ENCODE assay signal across 13 cellular contexts in the genomic region with DNA sequence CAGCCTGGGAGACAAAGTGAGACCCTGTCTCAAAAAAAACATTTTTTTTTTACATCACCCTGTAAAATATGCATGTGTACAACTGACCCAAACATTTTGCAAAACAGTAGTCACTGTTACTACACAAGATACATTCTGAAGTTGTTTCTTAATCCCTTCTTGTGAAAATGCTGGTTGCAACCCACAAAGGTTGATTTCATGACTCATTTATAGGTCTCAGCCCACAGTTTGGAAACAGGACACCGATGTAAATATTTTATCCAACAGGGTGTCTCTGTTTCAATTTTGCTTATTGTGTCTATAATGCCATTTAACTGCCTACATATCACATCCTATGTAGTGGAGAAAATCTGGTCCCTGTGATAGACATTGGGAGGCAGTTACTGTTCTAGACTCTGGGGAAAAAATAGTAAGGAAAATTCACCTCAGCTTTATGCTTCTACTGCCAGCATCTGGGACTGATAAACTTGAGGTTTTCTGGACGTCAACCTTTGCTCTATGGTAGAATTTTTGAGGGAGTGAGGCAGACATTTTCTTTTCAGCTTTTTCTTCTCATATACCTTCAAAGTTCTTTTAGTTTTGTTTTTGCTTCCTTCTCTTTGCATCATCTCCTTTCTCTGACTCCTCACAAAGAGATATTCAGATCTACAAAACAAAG. TPM values are rescaled to one million over a fixed set of nuclear protein-coding genes. Genes with fewer than 3 reads are reported as not detected.
DNase-seq lines count a peak whose midpoint lies in the region; ATAC-seq, FAIRE-seq and TF ChIP-seq lines count a peak whose summit lies in the region.
"Had no signal": no experiment of that assay in that cellular context is flagged by ENCODE, and none has a peak within 500 bp of the region (broad histone marks: within the 10 kb centered on the region; RNA-seq: fewer than 3 reads in every experiment).

No MANE protein-coding gene starts in this region.

- H3K27ac Mint-ChIP-seq in activated T-cell treated with anti-CD3 and anti-CD28 coated beads, Interleukin-2, amount 50 U/mL, for 72 hours, result peak overlapping the region; percentile 73
- peak overlapping the region; percentile 45 for H3K27ac Mint-ChIP-seq in stimulated activated effector memory CD8-positive, alpha-beta T cell treated with anti-CD3 and anti-CD28 coated beads, Interleukin-12 subunit alpha, Interleukin-12 subunit beta, amount 100 ng/mL, for 72 hours
- H3K27ac Mint-ChIP-seq: B cell had no signal

- peak in 1 of 2 donors; percentile 22 for DNase-seq in activated T-cell treated with anti-CD3 and anti-CD28 coated beads, Interleukin-2, amount 50 U/mL, for 72 hours
- DNase-seq in activated T-cell treated with anti-CD3 and anti-CD28 coated beads, Interleukin-2, amount 50 U/mL, for 1 hour, result no peak
- peak; percentile 42 for DNase-seq in RCC 7860 (ENCODE audit: low spot score)
- peak; percentile 46 for DNase-seq in bronchial epithelial cell (ENCODE audit: low read depth)
- no peak for DNase-seq in stimulated activated effector memory CD8-positive, alpha-beta T cell treated with anti-CD3 and anti-CD28 coated beads, Interleukin-12 subunit alpha, Interleukin-12 subunit beta, amount 100 ng/mL, for 72 hours (ENCODE audit: low spot score in 2 of 2)
- DNase-seq in SHP77 (lab: John Stamatoyannopoulos, UW), result no peak
- no peak for DNase-seq in KBM-7
- DNase-seq in MG63, result no peak
- DNase-seq: effector memory CD4-positive, alpha-beta T cell; substantia nigra had no signal

- H3K4me3 Mint-ChIP-seq in activated T-cell treated with anti-CD3 and anti-CD28 coated beads, Interleukin-2, amount 50 U/mL, for 72 hours, result peak overlapping the region; percentile 80 to 99
- H3K4me3 Mint-ChIP-seq in stimulated activated effector memory CD8-positive, alpha-beta T cell treated with anti-CD3 and anti-CD28 coated beads, Interleukin-12 subunit alpha, Interleukin-12 subunit beta, amount 100 ng/mL, for 72 hours, result peak overlapping the region; percentile 8
- H3K4me3 Mint-ChIP-seq: B cell had no signal

- H3K4me3 ChIP-seq in bronchial epithelial cell (ENCODE audit: low read depth, low read length) (no peak overlapping the region), MG63 (no peak overlapping the region)
- H3K4me3 ChIP-seq: SK-N-MC had no signal

- no peaks in the 10 kb centered on the region for H3K27me3 Mint-ChIP-seq in activated T-cell treated with anti-CD3 and anti-CD28 coated beads, Interleukin-2, amount 50 U/mL, for 72 hours (ENCODE audit: low read depth)

- ATAC-seq in activated T-cell treated with anti-CD3 and anti-CD28 coated beads, Interleukin-2, amount 50 U/mL, for 72 hours (replicated peaks in 1 of 2), result peak; percentile 45 to 52
- peak; percentile 40 for ATAC-seq in stimulated activated effector memory CD8-positive, alpha-beta T cell treated with anti-CD3 and anti-CD28 coated beads, Interleukin-12 subunit alpha, Interleukin-12 subunit beta, amount 100 ng/mL, for 72 hours

- H3K9me3 Mint-ChIP-seq in activated T-cell treated with anti-CD3 and anti-CD28 coated beads, Interleukin-2, amount 50 U/mL, for 72 hours, result no peaks in the 10 kb centered on the region
- no peaks in the 10 kb centered on the region for H3K9me3 Mint-ChIP-seq in stimulated activated effector memory CD8-positive, alpha-beta T cell treated with anti-CD3 and anti-CD28 coated beads, Interleukin-12 subunit alpha, Interleukin-12 subunit beta, amount 100 ng/mL, for 72 hours

- in situ Hi-C loops in KBM-7 (cut with MboI; ENCODE audit: low pct_unique_long_range_greater_than_20kb, low sequenced_read_pairs), result no loop called here

- H3K9me3 ChIP-seq in MG63, result no peaks in the 10 kb centered on the region

- H3K4me1 Mint-ChIP-seq in activated T-cell treated with anti-CD3 and anti-CD28 coated beads, Interleukin-2, amount 50 U/mL, for 72 hours (ENCODE audit: low read depth), result peaks cover 47% of the 10 kb centered on the region
- peaks cover 33% of the 10 kb centered on the region for H3K4me1 Mint-ChIP-seq in stimulated activated effector memory CD8-positive, alpha-beta T cell treated with anti-CD3 and anti-CD28 coated beads, Interleukin-12 subunit alpha, Interleukin-12 subunit beta, amount 100 ng/mL, for 72 hours

- H3K27me3 ChIP-seq in bronchial epithelial cell (ENCODE audit: control insufficient read depth, insufficient read depth, low read length) (no peaks in the 10 kb centered on the region), MG63 (no peaks in the 10 kb centered on the region)

- peak; percentile 79 for FAIRE-seq in RCC 7860 (lab: Jason Lieb, UNC)
- no peak for FAIRE-seq in bronchial epithelial cell (lab: Jason Lieb, UNC)
- FAIRE-seq: GM12891 had no signal

- TF ChIP-seq CTCF in bronchial epithelial cell (IDR thresholded peaks at IDR 0.05; ENCODE audit: insufficient read depth, low read length, severe bottlenecking), result no peak

- H3K36me3 Mint-ChIP-seq in activated T-cell treated with anti-CD3 and anti-CD28 coated beads, Interleukin-2, amount 50 U/mL, for 72 hours (ENCODE audit: insufficient read depth in 2 of 2), result peaks cover 5 to 8% of the 10 kb centered on the region in 2 donors
- peaks cover 5% of the 10 kb centered on the region for H3K36me3 Mint-ChIP-seq in stimulated activated effector memory CD8-positive, alpha-beta T cell treated with anti-CD3 and anti-CD28 coated beads, Interleukin-12 subunit alpha, Interleukin-12 subunit beta, amount 100 ng/mL, for 72 hours

- H3K36me3 ChIP-seq in bronchial epithelial cell (ENCODE audit: control insufficient read depth, insufficient read depth, low read length) (no peaks in the 10 kb centered on the region), MG63 (no peaks in the 10 kb centered on the region)

RNA-seq across cellular contexts. Expression of a gene that starts 1.6 kb away (rescaled TPM):
- total RNA-seq in activated T-cell treated with anti-CD3 and anti-CD28 coated beads, Interleukin-2, amount 50 U/mL, for 72 hours, result 10 to 100 TPM; 13.7 to 17.5 TPM
- total RNA-seq in bronchial epithelial cell, result not detected in 2 replicates
- not detected in 2 replicates for total RNA-seq in MG63 (2014; rRNA removed; shearing (Covaris generic); ENCODE audit: low replicate concordance)

RNA-seq across cellular contexts. Expression of a gene that starts 4.0 kb away (rescaled TPM):
- total RNA-seq in activated T-cell treated with anti-CD3 and anti-CD28 coated beads, Interleukin-2, amount 50 U/mL, for 72 hours, result 10 to 100 TPM; 54.0 to 77.7 TPM
- 43.9 and 58.7 TPM in 2 replicates for total RNA-seq in bronchial epithelial cell
- 14.7 and 32.2 TPM in 2 replicates for total RNA-seq in MG63 (2014; rRNA removed; shearing (Covaris generic); ENCODE audit: low replicate concordance)

Comparison
In these comparisons a context has a peak if more than half of its experiments do, and no peak if none do; other contexts are left out.
1. DNase-seq: peak in RCC 7860 (single experiment) and bronchial epithelial cell (single experiment); none in activated T-cell treated with anti-CD3 and anti-CD28 coated beads, Interleukin-2, amount 50 U/mL, for 1 hour (single experiment), stimulated activated effector memory CD8-positive, alpha-beta T cell treated with anti-CD3 and anti-CD28 coated beads, Interleukin-12 subunit alpha, Interleukin-12 subunit beta, amount 100 ng/mL, for 72 hours (0 of 2), SHP77 (0 of 2), KBM-7 (single experiment) and MG63 (single experiment).
2. RNA of a gene that starts 1.6 kb away (total RNA-seq): 13.7 to 17.5 TPM in activated T-cell treated with anti-CD3 and anti-CD28 coated beads, Interleukin-2, amount 50 U/mL, for 72 hours; not detected in bronchial epithelial cell and not detected in MG63; every median in the first group is over 10 times any median in the second.